In genomic region chr10:97319671-97320479, GRCh38 we compare ENCODE assay signal across 8 cellular contexts. TPM values are rescaled to one million over a fixed set of nuclear protein-coding genes. Genes with fewer than 3 reads are reported as not detected.
DNase-seq lines count a peak whose midpoint lies in the region; ATAC-seq lines count a peak whose summit lies in the region.

No MANE protein-coding gene starts in this region.

- peaks cover 16% of the 10 kb centered on the region in 2 donors for H3K4me1 ChIP-seq in mucosa of rectum (ENCODE audit: control insufficient read depth in 2 of 2, insufficient read depth in 2 of 2, low read length in 2 of 2)

- peaks cover 26% of the 10 kb centered on the region for H3K4me1 Mint-ChIP-seq in stimulated activated effector memory CD8-positive, alpha-beta T cell treated with anti-CD3 and anti-CD28 coated beads, Interleukin-12 subunit alpha, Interleukin-12 subunit beta, amount 100 ng/mL, for 72 hours

- peak overlapping the region; percentile 73 for H3K4me3 ChIP-seq in H7 (ENCODE audit: insufficient read depth, low read depth, low read length)
- H3K4me3 ChIP-seq in mucosa of rectum (ENCODE audit: low read length in 2 of 2): peak overlapping the region; percentile 91 to 99

- peak overlapping the region; percentile 65 to 98 for H3K9ac ChIP-seq in mucosa of rectum (ENCODE audit: low read depth in 1 of 2, low read length in 2 of 2)

- ATAC-seq in stimulated activated effector memory CD8-positive, alpha-beta T cell treated with anti-CD3 and anti-CD28 coated beads, Interleukin-12 subunit alpha, Interleukin-12 subunit beta, amount 100 ng/mL, for 72 hours: peak; percentile 71
- ATAC-seq in GM18868 (IDR thresholded peaks at IDR 0.05; ENCODE audit: unreplicated experiment): no peak

- peak overlapping the region; percentile 91 for H3K4me3 Mint-ChIP-seq in stimulated activated effector memory CD8-positive, alpha-beta T cell treated with anti-CD3 and anti-CD28 coated beads, Interleukin-12 subunit alpha, Interleukin-12 subunit beta, amount 100 ng/mL, for 72 hours

- H3K27ac Mint-ChIP-seq in stimulated activated effector memory CD8-positive, alpha-beta T cell treated with anti-CD3 and anti-CD28 coated beads, Interleukin-12 subunit alpha, Interleukin-12 subunit beta, amount 100 ng/mL, for 72 hours: peak overlapping the region; percentile 88

- no peaks in the 10 kb centered on the region for H3K9me3 ChIP-seq in mucosa of rectum (ENCODE audit: control insufficient read depth in 2 of 2, low read length in 2 of 2)

- no peaks in the 10 kb centered on the region for H3K9me3 Mint-ChIP-seq in stimulated activated effector memory CD8-positive, alpha-beta T cell treated with anti-CD3 and anti-CD28 coated beads, Interleukin-12 subunit alpha, Interleukin-12 subunit beta, amount 100 ng/mL, for 72 hours

- peaks cover 19% of the 10 kb centered on the region for H3K27me3 ChIP-seq in H7 (ENCODE audit: control insufficient read depth, insufficient read depth, low read length)
- H3K27me3 ChIP-seq in mucosa of rectum (ENCODE audit: control insufficient read depth in 2 of 2, insufficient read depth in 2 of 2, low read length in 2 of 2): no peaks in the 10 kb centered on the region

- peaks cover 14% of the 10 kb centered on the region for H3K36me3 Mint-ChIP-seq in stimulated activated effector memory CD8-positive, alpha-beta T cell treated with anti-CD3 and anti-CD28 coated beads, Interleukin-12 subunit alpha, Interleukin-12 subunit beta, amount 100 ng/mL, for 72 hours

- H3K36me3 ChIP-seq in H7 (replicated peaks; ENCODE audit: control insufficient read depth, insufficient read depth, low read length) (no peaks in the 10 kb centered on the region), mucosa of rectum (ENCODE audit: control insufficient read depth in 2 of 2, insufficient read depth in 2 of 2, low read length in 2 of 2) (no peaks in the 10 kb centered on the region)

- DNase-seq in EL (peak; percentile 42), H7 (peak; percentile 85), NCI-H1092 treated with DMSO at 0.1 percent for 48 hours (lab: John Stamatoyannopoulos, UW) (peak; percentile 38), epithelial cell of prostate (ENCODE audit: low read depth, low spot score) (no peak)
- DNase-seq in activated CD8-positive, alpha-beta memory T cell treated with anti-CD3 and anti-CD28 coated beads, Interleukin-2, amount 50 U/mL, for 48 hours: peak; percentile 85
- DNase-seq in stimulated activated effector memory CD8-positive, alpha-beta T cell treated with anti-CD3 and anti-CD28 coated beads, Interleukin-12 subunit alpha, Interleukin-12 subunit beta, amount 100 ng/mL, for 72 hours (ENCODE audit: low spot score in 2 of 2): peak; percentile 45 to 82

- H3K27ac ChIP-seq in epithelial cell of prostate (peak overlapping the region; percentile 69), mucosa of rectum (ENCODE audit: low read depth in 2 of 2, low read length in 2 of 2) (peak overlapping the region; percentile 97 to 98)

RNA-seq across cellular contexts. Expression of gene FRAT1, which starts 0.8 kb away (rescaled TPM):
- total RNA-seq in H7 (2014; rRNA removed; shearing (Covaris generic)): 5.2 and 6.2 TPM in 2 replicates

RNA-seq across cellular contexts. Expression of gene FRAT2, which starts 14.7 kb away (rescaled TPM):
- 46.8 and 67.0 TPM in 2 replicates for total RNA-seq in H7 (2014; rRNA removed; shearing (Covaris generic))

RNA-seq across cellular contexts. Expression of gene ARHGAP19, which starts 27.4 kb away (rescaled TPM):
- 38.7 and 54.0 TPM in 2 replicates for total RNA-seq in H7 (2014; rRNA removed; shearing (Covaris generic))
